Comparison of ENCODE assay signal across 2 cellular contexts in genomic region chr12:332581-333205, GRCh38.
TF ChIP-seq lines count a peak whose summit lies in the region.

No MANE protein-coding gene starts in this region.

TF ChIP-seq in HEK293, 187 proteins besides CTCF, POLR2A, EP300 and RAD21 (continued from another document):
- no peak for TF ChIP-seq REST (tag by site-specific recombination; IDR thresholded peaks at IDR 0.05)

TF ChIP-seq in HepG2, 621 proteins besides CTCF, POLR2A, EP300 and RAD21 (continued from another document):
- TF ChIP-seq, protein P1, sequence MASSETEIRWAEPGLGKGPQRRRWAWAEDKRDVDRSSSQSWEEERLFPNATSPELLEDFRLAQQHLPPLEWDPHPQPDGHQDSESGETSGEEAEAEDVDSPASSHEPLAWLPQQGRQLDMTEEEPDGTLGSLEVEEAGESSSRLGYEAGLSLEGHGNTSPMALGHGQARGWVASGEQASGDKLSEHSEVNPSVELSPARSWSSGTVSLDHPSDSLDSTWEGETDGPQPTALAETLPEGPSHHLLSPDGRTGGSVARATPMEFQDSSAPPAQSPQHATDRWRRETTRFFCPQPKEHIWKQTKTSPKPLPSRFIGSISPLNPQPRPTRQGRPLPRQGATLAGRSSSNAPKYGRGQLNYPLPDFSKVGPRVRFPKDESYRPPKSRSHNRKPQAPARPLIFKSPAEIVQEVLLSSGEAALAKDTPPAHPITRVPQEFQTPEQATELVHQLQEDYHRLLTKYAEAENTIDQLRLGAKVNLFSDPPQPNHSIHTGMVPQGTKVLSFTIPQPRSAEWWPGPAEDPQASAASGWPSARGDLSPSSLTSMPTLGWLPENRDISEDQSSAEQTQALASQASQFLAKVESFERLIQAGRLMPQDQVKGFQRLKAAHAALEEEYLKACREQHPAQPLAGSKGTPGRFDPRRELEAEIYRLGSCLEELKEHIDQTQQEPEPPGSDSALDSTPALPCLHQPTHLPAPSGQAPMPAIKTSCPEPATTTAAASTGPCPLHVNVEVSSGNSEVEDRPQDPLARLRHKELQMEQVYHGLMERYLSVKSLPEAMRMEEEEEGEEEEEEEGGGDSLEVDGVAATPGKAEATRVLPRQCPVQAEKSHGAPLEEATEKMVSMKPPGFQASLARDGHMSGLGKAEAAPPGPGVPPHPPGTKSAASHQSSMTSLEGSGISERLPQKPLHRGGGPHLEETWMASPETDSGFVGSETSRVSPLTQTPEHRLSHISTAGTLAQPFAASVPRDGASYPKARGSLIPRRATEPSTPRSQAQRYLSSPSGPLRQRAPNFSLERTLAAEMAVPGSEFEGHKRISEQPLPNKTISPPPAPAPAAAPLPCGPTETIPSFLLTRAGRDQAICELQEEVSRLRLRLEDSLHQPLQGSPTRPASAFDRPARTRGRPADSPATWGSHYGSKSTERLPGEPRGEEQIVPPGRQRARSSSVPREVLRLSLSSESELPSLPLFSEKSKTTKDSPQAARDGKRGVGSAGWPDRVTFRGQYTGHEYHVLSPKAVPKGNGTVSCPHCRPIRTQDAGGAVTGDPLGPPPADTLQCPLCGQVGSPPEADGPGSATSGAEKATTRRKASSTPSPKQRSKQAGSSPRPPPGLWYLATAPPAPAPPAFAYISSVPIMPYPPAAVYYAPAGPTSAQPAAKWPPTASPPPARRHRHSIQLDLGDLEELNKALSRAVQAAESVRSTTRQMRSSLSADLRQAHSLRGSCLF (CRISPR knock-in tag; IDR thresholded peaks at IDR 0.05; ENCODE audit: borderline replicate concordance): no peak
- TF ChIP-seq KDM5B (CRISPR knock-in tag; IDR thresholded peaks at IDR 0.05; ENCODE audit: borderline replicate concordance): no peak
- TF ChIP-seq FOXA1 (IDR thresholded peaks at IDR 0.05): no peak
- TF ChIP-seq FOXA1 (CRISPR knock-in tag; IDR thresholded peaks at IDR 0.05): no peak
- no peak for TF ChIP-seq ZNF607 (CRISPR knock-in tag; IDR thresholded peaks at IDR 0.05; ENCODE audit: borderline replicate concordance)
